Comparison of ENCODE assay signal across 28 cellular contexts in the genomic region with DNA sequence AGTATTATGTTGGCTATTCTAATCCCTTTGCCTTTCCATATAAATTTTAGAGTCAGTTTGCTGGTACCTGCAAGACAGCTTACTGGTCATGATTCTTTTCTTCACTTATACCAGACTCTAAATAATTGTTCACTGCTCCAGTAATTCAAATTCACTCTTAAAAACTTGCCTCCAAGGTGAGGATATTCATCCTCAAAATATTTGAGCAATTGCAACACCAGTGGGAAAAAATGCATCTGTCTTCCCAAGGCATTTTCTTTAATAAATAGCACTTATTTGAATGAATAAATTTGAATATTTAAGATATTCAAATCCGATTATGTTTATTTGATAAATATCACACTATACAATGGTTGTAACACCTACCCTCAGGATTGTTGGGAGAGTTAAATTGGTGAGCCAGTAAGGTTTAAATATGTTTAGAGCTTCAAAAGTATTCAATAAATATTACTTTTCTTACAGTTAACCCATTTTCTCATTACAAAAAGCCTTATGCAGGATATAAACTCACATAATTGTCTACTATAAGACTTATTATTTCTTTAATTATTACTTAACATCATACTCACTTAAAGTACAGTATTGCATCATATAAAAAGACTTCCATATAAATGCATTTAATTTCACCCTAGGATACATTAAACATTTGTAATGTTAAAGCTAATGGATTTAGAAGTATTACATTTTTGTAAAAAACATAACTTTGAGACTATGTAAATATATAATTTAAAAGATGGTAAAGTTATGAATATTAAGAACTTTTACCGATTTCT.
"Had no signal": no experiment of that assay in that cellular context is flagged by ENCODE, and none has a peak within 500 bp of the region (broad histone marks: within the 10 kb centered on the region; RNA-seq: fewer than 3 reads in every experiment).

No MANE protein-coding gene starts in this region.

- ATAC-seq: activated CD4-positive, alpha-beta T cell treated with anti-CD3 and anti-CD28 coated beads for 36 hours; activated CD4-positive, CD25-positive, alpha-beta regulatory T cell treated with anti-CD3 and anti-CD28 coated beads, Interleukin-2, amount 50 U/mL, for 24 hours; activated CD8-positive, alpha-beta T cell treated with anti-CD3 and anti-CD28 coated beads, Interleukin-2, amount 10 ng/mL, durations not matched to agents 7 days and 5 days; WTC11 had no signal

- H3K4me3 ChIP-seq: adrenal gland, cardiac muscle cell, SJCRH30, SK-N-MC had no signal

- DNase-seq: activated CD4-positive, alpha-beta T cell treated with anti-CD3 and anti-CD28 coated beads for 36 hours; activated CD4-positive, alpha-beta T cell treated with anti-CD3 and anti-CD28 coated beads, Interleukin-2, amount 10 ng/mL, durations not matched to agents 7 days and 5 days; activated CD4-positive, alpha-beta T cell treated with anti-CD3 and anti-CD28 coated beads, Interleukin-2, amount 50 U/mL, for 48 hours; activated CD8-positive, alpha-beta T cell treated with anti-CD3 and anti-CD28 coated beads, Interleukin-2, amount 10 ng/mL, durations not matched to agents 7 days and 5 days; activated gamma-delta T cell; activated naive CD4-positive, alpha-beta T cell treated with Interleukin-2 at 50 U/mL for 16 hours; activated naive CD8-positive, alpha-beta T cell treated with anti-CD3 and anti-CD28 coated beads, Interleukin-2, amount 10 ng/mL, durations not matched to agents 7 days and 5 days; activated T-cell treated with anti-CD3 and anti-CD28 coated beads, Interleukin-2, amount 50 U/mL, for 24 hours; adrenal gland; aorta; brain microvascular endothelial cell; NCI-H1092 treated with DMSO at 0.1 percent for 48 hours; NCI-H1417; NCI-H146; NCI-H187; NCI-H2029 treated with DMSO at 0.1 percent for 48 hours; NCI-H2107; NCI-H2171; NCI-H510A; NCI-H526; NCI-H748 treated with DMSO at 0.1 percent for 48 hours; NK-92 treated with Interleukin-12 subunit alpha and Interleukin-12 subunit beta, amount 100 ng/mL, for 24 hours; SHP77; SJCRH30 had no signal

- H3K27me3 ChIP-seq: adrenal gland, brain microvascular endothelial cell, cardiac muscle cell, SJCRH30 had no signal

- H3K36me3 ChIP-seq: adrenal gland, brain microvascular endothelial cell, cardiac muscle cell, SJCRH30 had no signal

- H3K4me1 ChIP-seq: adrenal gland, SJCRH30 had no signal

- H3K9me3 ChIP-seq: adrenal gland had no signal
